4 cellular contexts compared by ENCODE assay signal in the genomic region with DNA sequence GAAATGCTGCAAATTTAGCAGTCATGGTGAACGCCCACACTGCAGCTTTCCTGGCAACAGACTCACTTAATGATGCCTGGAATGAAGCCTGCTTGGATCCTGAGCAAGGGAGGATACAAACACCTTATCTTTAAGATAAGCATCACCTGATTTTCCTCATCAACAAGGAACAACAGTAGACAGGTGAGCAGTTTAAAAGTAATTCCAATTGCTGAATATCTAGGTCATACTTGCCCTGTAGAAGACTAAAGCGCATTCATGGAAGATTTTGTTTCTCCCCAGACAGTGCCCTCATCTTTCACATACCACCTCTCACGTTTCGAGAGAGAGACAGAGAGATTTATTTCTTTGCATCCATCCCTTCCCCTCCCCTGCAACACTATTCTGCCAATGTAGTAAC.
"Had no signal": no experiment of that assay in that cellular context is flagged by ENCODE, and none has a peak within 500 bp of the region (broad histone marks: within the 10 kb centered on the region; RNA-seq: fewer than 3 reads in every experiment).

No MANE protein-coding gene starts in this region.

- H3K27ac Mint-ChIP-seq: GM23338 had no signal

- H3K4me3 Mint-ChIP-seq: GM23338, H9 had no signal

- H3K9me3 Mint-ChIP-seq: GM23338, H9 had no signal

- ATAC-seq: GM23338 had no signal

- DNase-seq: H9, HCEC 1CT, IMR-90 had no signal
